ENCODE assay signal across 23 cellular contexts in genomic region chr4:69323284-69323683, GRCh38. TPM values are rescaled to one million over a fixed set of nuclear protein-coding genes. Genes with fewer than 3 reads are reported as not detected.
"Had no signal": no experiment of that assay in that cellular context is flagged by ENCODE, and none has a peak within 500 bp of the region (broad histone marks: within the 10 kb centered on the region; RNA-seq: fewer than 3 reads in every experiment).

No MANE protein-coding gene starts in this region.

- H3K27me3 ChIP-seq: hepatocyte, right atrium auricular region, upper lobe of left lung had no signal

- H3K4me3 ChIP-seq: coronary artery, hepatocyte, right atrium auricular region, skin epidermis, upper lobe of left lung had no signal

- H3K9me3 Mint-ChIP-seq: activated B cell treated with CpG ODN at 0.5 μM for 24 hours; activated CD4-positive, alpha-beta T cell treated with anti-CD3 and anti-CD28 coated beads, Interleukin-2, amount 10 ng/mL, durations not matched to agents 7 days and 5 days; activated naive CD4-positive, alpha-beta T cell treated with anti-CD3 and anti-CD28 coated beads for 36 hours; activated T-helper 17 cell treated with anti-CD3 and anti-CD28 coated beads, Interleukin-2, amount 50 U/mL, for 72 hours; T-helper 1 cell treated with Interleukin-12 subunit alpha and Interleukin-12 subunit beta and Interleukin-4 antibody, amounts not matched to agents 30 μg/mL and 1 μg/mL, for 36 hours had no signal

- H3K27me3 Mint-ChIP-seq: activated B cell treated with CpG ODN at 0.5 μM for 24 hours; activated CD4-positive, alpha-beta T cell treated with anti-CD3 and anti-CD28 coated beads, Interleukin-2, amount 10 ng/mL, durations not matched to agents 7 days and 5 days; activated T-helper 17 cell treated with anti-CD3 and anti-CD28 coated beads, Interleukin-2, amount 50 U/mL, for 72 hours; naive thymus-derived CD8-positive, alpha-beta T cell had no signal

- DNase-seq: activated B cell treated with CpG ODN at 0.5 μM for 24 hours; activated CD4-positive, alpha-beta T cell treated with anti-CD3 and anti-CD28 coated beads, Interleukin-2, amount 10 ng/mL, durations not matched to agents 7 days and 5 days; activated naive CD4-positive, alpha-beta T cell treated with anti-CD3 and anti-CD28 coated beads for 36 hours; activated T-cell treated with anti-CD3 and anti-CD28 coated beads for 4 hours; central memory CD4-positive, alpha-beta T cell; effector CD8-positive, alpha-beta T cell; kidney glomerular epithelial cell; naive thymus-derived CD8-positive, alpha-beta T cell; posterior cingulate gyrus; stimulated activated naive CD4-positive, alpha-beta T cell; substantia nigra; upper lobe of left lung had no signal

- H3K4me1 ChIP-seq: right atrium auricular region, upper lobe of left lung had no signal

- ATAC-seq: activated T-helper 17 cell treated with anti-CD3 and anti-CD28 coated beads, Interleukin-2, amount 50 U/mL, for 72 hours; naive thymus-derived CD8-positive, alpha-beta T cell had no signal

- H3K27ac ChIP-seq: coronary artery, epithelial cell of prostate, hepatocyte, right atrium auricular region, skin epidermis, upper lobe of left lung had no signal

- H3K4me3 Mint-ChIP-seq: activated B cell treated with CpG ODN at 0.5 μM for 24 hours; activated CD4-positive, alpha-beta T cell treated with anti-CD3 and anti-CD28 coated beads, Interleukin-2, amount 10 ng/mL, durations not matched to agents 7 days and 5 days; activated naive CD4-positive, alpha-beta T cell treated with anti-CD3 and anti-CD28 coated beads for 36 hours; activated T-helper 17 cell treated with anti-CD3 and anti-CD28 coated beads, Interleukin-2, amount 50 U/mL, for 72 hours; naive thymus-derived CD8-positive, alpha-beta T cell; T-helper 1 cell treated with Interleukin-12 subunit alpha and Interleukin-12 subunit beta and Interleukin-4 antibody, amounts not matched to agents 30 μg/mL and 1 μg/mL, for 36 hours had no signal

- H3K36me3 ChIP-seq: right atrium auricular region, upper lobe of left lung had no signal

- H3K4me1 Mint-ChIP-seq: activated B cell treated with CpG ODN at 0.5 μM for 24 hours; activated CD4-positive, alpha-beta T cell treated with anti-CD3 and anti-CD28 coated beads, Interleukin-2, amount 10 ng/mL, durations not matched to agents 7 days and 5 days; activated T-helper 17 cell treated with anti-CD3 and anti-CD28 coated beads, Interleukin-2, amount 50 U/mL, for 72 hours; naive thymus-derived CD8-positive, alpha-beta T cell had no signal

- H3K36me3 Mint-ChIP-seq: naive thymus-derived CD8-positive, alpha-beta T cell had no signal

- H3K9me3 ChIP-seq: right atrium auricular region, upper lobe of left lung had no signal

- H3K27ac Mint-ChIP-seq: activated B cell treated with CpG ODN at 0.5 μM for 24 hours; activated CD4-positive, alpha-beta T cell treated with anti-CD3 and anti-CD28 coated beads, Interleukin-2, amount 10 ng/mL, durations not matched to agents 7 days and 5 days; activated naive CD4-positive, alpha-beta T cell treated with anti-CD3 and anti-CD28 coated beads for 36 hours; activated T-helper 17 cell treated with anti-CD3 and anti-CD28 coated beads, Interleukin-2, amount 50 U/mL, for 72 hours; naive thymus-derived CD8-positive, alpha-beta T cell; T-helper 1 cell treated with Interleukin-12 subunit alpha and Interleukin-12 subunit beta and Interleukin-4 antibody, amounts not matched to agents 30 μg/mL and 1 μg/mL, for 36 hours had no signal

RNA-seq across cellular contexts. Expression of gene UGT2B28, which starts 43.0 kb away (rescaled TPM):
- total RNA-seq: activated B cell treated with CpG ODN at 0.5 μM for 24 hours; activated CD4-positive, alpha-beta T cell treated with anti-CD3 and anti-CD28 coated beads, Interleukin-2, amount 10 ng/mL, durations not matched to agents 7 days and 5 days; activated CD8-positive, alpha-beta memory T cell treated with anti-CD3 and anti-CD28 coated beads for 36 hours; activated naive CD4-positive, alpha-beta T cell treated with anti-CD3 and anti-CD28 coated beads for 36 hours; activated T-helper 17 cell treated with anti-CD3 and anti-CD28 coated beads, Interleukin-2, amount 50 U/mL, for 72 hours; lung microvascular endothelial cell; mononuclear cell; naive thymus-derived CD8-positive, alpha-beta T cell; right atrium auricular region; upper lobe of left lung had no signal
- polyA plus RNA-seq: adipose tissue; hepatocyte; naive thymus-derived CD8-positive, alpha-beta T cell had no signal
